ENCODE assay signal across 1 cellular context in the genomic region with DNA sequence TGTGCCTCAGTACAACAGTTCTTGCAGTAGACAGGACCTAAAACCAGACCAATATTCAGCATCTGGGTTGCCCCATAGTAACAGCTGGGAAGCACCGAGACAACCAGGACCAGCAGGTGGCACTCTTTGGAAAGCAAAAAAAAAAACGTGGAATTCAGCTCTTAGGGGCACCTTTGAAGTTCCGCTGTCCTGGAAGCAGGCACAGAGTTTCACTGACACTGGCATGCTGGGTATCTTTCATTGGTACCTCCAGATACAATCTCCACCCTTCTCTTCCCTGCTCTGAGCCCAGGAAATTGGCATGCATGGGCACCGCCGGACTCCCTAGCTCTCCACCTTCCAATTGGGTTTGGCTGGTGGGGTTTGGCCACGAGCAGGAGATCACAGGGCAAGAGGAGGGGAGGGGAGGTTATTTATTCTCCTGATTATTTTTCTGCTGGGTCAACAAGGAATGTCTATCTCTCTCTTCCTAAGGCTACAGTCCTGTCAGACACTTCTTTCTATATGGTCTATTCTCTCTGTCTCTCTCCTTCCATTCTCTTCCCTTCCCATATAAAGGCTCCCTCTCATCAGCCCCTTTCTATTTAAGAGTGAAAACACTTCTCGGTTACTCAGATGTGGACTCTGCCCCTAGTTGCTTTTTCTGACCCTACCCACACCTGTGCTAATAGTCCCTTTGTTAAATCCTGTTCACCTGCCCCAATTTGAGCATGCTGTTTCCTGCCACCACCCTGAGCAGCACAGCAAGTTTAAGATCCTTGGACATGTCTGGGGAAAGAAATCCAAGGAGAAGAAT.
TF ChIP-seq lines count a peak whose summit lies in the region.

No MANE protein-coding gene starts in this region.

TF ChIP-seq in liver, 16 proteins besides CTCF, POLR2A, EP300 and RAD21 (continued from another document):
- TF ChIP-seq NR2F2 (IDR thresholded peaks at IDR 0.05) (no peak), FOXA2 (IDR thresholded peaks at IDR 0.05) (peak; percentile 13), YY1 (IDR thresholded peaks at IDR 0.05) (peak; percentile 50), HNF4A (conservative IDR thresholded peaks at IDR 0.05) (peak; percentile 88 to 91), FOXA1 (IDR thresholded peaks at IDR 0.05) (peak; percentile 4), HNF4G (IDR thresholded peaks at IDR 0.05) (peak; percentile 76), EGR1 (IDR thresholded peaks at IDR 0.05; ENCODE audit: low read depth in 2 of 2) (peak; percentile 50 to 52)
- TF ChIP-seq, protein P1, sequence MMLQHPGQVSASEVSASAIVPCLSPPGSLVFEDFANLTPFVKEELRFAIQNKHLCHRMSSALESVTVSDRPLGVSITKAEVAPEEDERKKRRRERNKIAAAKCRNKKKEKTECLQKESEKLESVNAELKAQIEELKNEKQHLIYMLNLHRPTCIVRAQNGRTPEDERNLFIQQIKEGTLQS (IDR thresholded peaks at IDR 0.05) = no peak
- TF ChIP-seq, protein P2, sequence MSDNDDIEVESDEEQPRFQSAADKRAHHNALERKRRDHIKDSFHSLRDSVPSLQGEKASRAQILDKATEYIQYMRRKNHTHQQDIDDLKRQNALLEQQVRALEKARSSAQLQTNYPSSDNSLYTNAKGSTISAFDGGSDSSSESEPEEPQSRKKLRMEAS (IDR thresholded peaks at IDR 0.05) = peak; percentile 92
